In genomic region chr12:2198542-2198941, GRCh38 we compare ENCODE assay signal across 2 cellular contexts.
TF ChIP-seq lines count a peak whose summit lies in the region.

No MANE protein-coding gene starts in this region.

TF ChIP-seq in HCT116, 20 proteins besides CTCF, POLR2A, EP300 and RAD21 (continued from another document):
- TF ChIP-seq REST (IDR thresholded peaks at IDR 0.05; ENCODE audit: low read depth) (no peak), FOSL1 (IDR thresholded peaks at IDR 0.05; ENCODE audit: low read depth) (no peak), SRF (IDR thresholded peaks at IDR 0.05; ENCODE audit: low read depth) (no peak), ZBTB33 (IDR thresholded peaks at IDR 0.05; ENCODE audit: extremely low read depth, insufficient replicate concordance, low read length) (no peak), CEBPB (IDR thresholded peaks at IDR 0.05; ENCODE audit: low read depth) (no peak), SP1 (IDR thresholded peaks at IDR 0.05; ENCODE audit: low read depth) (no peak), JUND (IDR thresholded peaks at IDR 0.05) (no peak)

TF ChIP-seq in SK-N-SH treated with all-trans-retinoic acid at 6 μM for 48 hours, 23 proteins besides CTCF, POLR2A, EP300 and RAD21 (continued from another document):
- TF ChIP-seq TSHZ2 (CRISPR knock-in tag; IDR thresholded peaks at IDR 0.05) (no peak), BACH2 (CRISPR knock-in tag; IDR thresholded peaks at IDR 0.05; ENCODE audit: borderline replicate concordance) (no peak), ARNTL (CRISPR knock-in tag; IDR thresholded peaks at IDR 0.05; ENCODE audit: borderline replicate concordance, low read depth) (no peak), ZFP3 (CRISPR knock-in tag; IDR thresholded peaks at IDR 0.05) (no peak), TOX (CRISPR knock-in tag; IDR thresholded peaks at IDR 0.05; ENCODE audit: borderline replicate concordance) (no peak), ZFP30 (CRISPR knock-in tag; IDR thresholded peaks at IDR 0.05) (no peak), ISL1 (CRISPR knock-in tag; IDR thresholded peaks at IDR 0.05) (no peak), ZNF70 (CRISPR knock-in tag; IDR thresholded peaks at IDR 0.05) (no peak), OSR1 (CRISPR knock-in tag; IDR thresholded peaks at IDR 0.05) (no peak)
